9 cellular contexts compared by ENCODE assay signal in the genomic region with DNA sequence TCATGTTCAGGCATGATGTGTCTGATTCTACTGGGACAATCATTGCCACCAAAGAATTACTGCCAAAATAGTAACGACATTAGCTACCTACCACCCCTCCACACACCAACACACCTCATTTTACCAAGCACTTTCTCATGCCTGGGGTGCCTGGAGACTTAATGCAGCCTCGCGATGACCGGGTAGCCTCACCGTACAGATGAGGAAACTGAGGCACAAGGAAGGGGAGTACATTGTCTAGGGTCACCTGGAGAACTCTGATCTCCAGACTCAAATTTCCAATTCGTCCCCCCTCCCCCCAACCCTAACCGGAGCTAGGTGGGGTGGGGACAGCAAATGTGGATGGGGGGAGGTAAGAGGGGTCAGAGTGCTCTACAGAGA. TPM values are rescaled to one million over a fixed set of nuclear protein-coding genes. Genes with fewer than 3 reads are reported as not detected.
DNase-seq lines count a peak whose midpoint lies in the region; ATAC-seq and TF ChIP-seq lines count a peak whose summit lies in the region.
"Had no signal": no experiment of that assay in that cellular context is flagged by ENCODE, and none has a peak within 500 bp of the region (broad histone marks: within the 10 kb centered on the region; RNA-seq: fewer than 3 reads in every experiment).

No MANE protein-coding gene starts in this region.

- DNase-seq in activated CD4-positive, alpha-beta memory T cell treated with anti-CD3 and anti-CD28 coated beads for 36 hours: no peak
- DNase-seq in neural crest cell (ENCODE audit: low read depth, low spot score) (no peak), thyroid gland (no peak), NCI-H2171 treated with DMSO at 0.1 percent for 48 hours (lab: John Stamatoyannopoulos, UW) (no peak), globus pallidus (ENCODE audit: low spot score) (no peak)
- DNase-seq in effector CD4-positive, alpha-beta T cell: no peak

- peak overlapping the region; percentile 51 for H3K4me3 Mint-ChIP-seq in activated CD4-positive, alpha-beta memory T cell treated with anti-CD3 and anti-CD28 coated beads for 36 hours
- H3K4me3 Mint-ChIP-seq in neural crest cell: peak overlapping the region; percentile 89

- intact Hi-C loops in activated CD4-positive, alpha-beta memory T cell treated with anti-CD3 and anti-CD28 coated beads for 36 hours (cut with micrococcal nuclease): loop anchor here (1.0 to 5.0 kb wide), 7 partner anchors 23 to 187 kb away; a partner anchor contains a TSS
- intact Hi-C loops in thyroid gland (cut with DNase I): loop anchor here (10.0 kb wide), 1 partner anchor 67 kb away; no protein-coding TSS in a partner anchor

- H3K27me3 ChIP-seq in thyroid gland: no peaks in the 10 kb centered on the region

- H3K27ac Mint-ChIP-seq in activated CD4-positive, alpha-beta memory T cell treated with anti-CD3 and anti-CD28 coated beads for 36 hours: no peak overlapping the region
- H3K27ac Mint-ChIP-seq in neural crest cell (ENCODE audit: unreplicated experiment): no peak overlapping the region

- TF ChIP-seq CTCF in neural crest cell (conservative IDR thresholded peaks at IDR 0.05) (peak; percentile 44), thyroid gland (IDR thresholded peaks at IDR 0.05) (no peak)

- H3K4me1 ChIP-seq in thyroid gland: peaks cover 41 to 59% of the 10 kb centered on the region in 2 donors

- H3K27ac ChIP-seq in thyroid gland: peak overlapping the region in 1 of 3 donors; percentile 53

- WGBS in thyroid gland, 2 donors: 23 to 24% methylated on average over 7 of the region's 7 CpGs

- ATAC-seq in GM18907 (IDR thresholded peaks at IDR 0.05; ENCODE audit: unreplicated experiment) (peak; percentile 28), HG02763 (IDR thresholded peaks at IDR 0.05; ENCODE audit: unreplicated experiment) (peak; percentile 8)

- H3K36me3 Mint-ChIP-seq in activated CD4-positive, alpha-beta memory T cell treated with anti-CD3 and anti-CD28 coated beads for 36 hours: no peaks in the 10 kb centered on the region
- no peaks in the 10 kb centered on the region for H3K36me3 Mint-ChIP-seq in neural crest cell (ENCODE audit: low read depth)

- H3K9me3 Mint-ChIP-seq in activated CD4-positive, alpha-beta memory T cell treated with anti-CD3 and anti-CD28 coated beads for 36 hours: no peaks in the 10 kb centered on the region
- no peaks in the 10 kb centered on the region for H3K9me3 Mint-ChIP-seq in neural crest cell

- peaks cover 39% of the 10 kb centered on the region for H3K27me3 Mint-ChIP-seq in activated CD4-positive, alpha-beta memory T cell treated with anti-CD3 and anti-CD28 coated beads for 36 hours
- H3K27me3 Mint-ChIP-seq in neural crest cell (ENCODE audit: low read depth): peaks cover 89% of the 10 kb centered on the region

- POLR2A ChIA-PET in activated CD4-positive, alpha-beta memory T cell treated with anti-CD3 and anti-CD28 coated beads for 36 hours (lab: Charles Lee): interaction anchor here (1.1 to 1.2 kb wide), 2 partner anchors 26 to 244 kb away, joined by 3 read pairs; no protein-coding TSS in a partner anchor

- CTCF ChIA-PET in activated CD4-positive, alpha-beta memory T cell treated with anti-CD3 and anti-CD28 coated beads for 36 hours (lab: Charles Lee): interaction anchor here (0.6 to 6.7 kb wide), 58 partner anchors 8 to 1066 kb away, joined by 3 to 185 read pairs (median 6); a partner anchor contains a TSS

- H3K9me3 ChIP-seq in thyroid gland: no peaks in the 10 kb centered on the region

- H3K4me1 Mint-ChIP-seq in activated CD4-positive, alpha-beta memory T cell treated with anti-CD3 and anti-CD28 coated beads for 36 hours (ENCODE audit: low read depth): peaks cover 25% of the 10 kb centered on the region
- H3K4me1 Mint-ChIP-seq in neural crest cell: peaks cover 29% of the 10 kb centered on the region

- TF ChIP-seq POLR2A in thyroid gland (IDR thresholded peaks at IDR 0.05): no peak

- no peak overlapping the region for H3K4me3 ChIP-seq in thyroid gland (replicated peaks in 1 of 3)

- no peaks in the 10 kb centered on the region for H3K36me3 ChIP-seq in thyroid gland

RNA-seq across cellular contexts. Expression of a gene that starts 2.7 kb away (rescaled TPM):
- total RNA-seq in activated CD4-positive, alpha-beta memory T cell treated with anti-CD3 and anti-CD28 coated beads for 36 hours: under 1 TPM; 0.36 to 0.51 TPM
- 2.4 and 3.4 TPM in 2 replicates for total RNA-seq in neural crest cell
- 10 to 100 TPM; 11.2 to 27.6 (median 17.1) TPM for total RNA-seq in thyroid gland
- total RNA-seq: bronchial epithelial cell had no signal

RNA-seq across cellular contexts. Expression of a gene that starts 30.7 kb away (rescaled TPM):
- 100 to 1,000 TPM; 170 to 186 TPM for total RNA-seq in activated CD4-positive, alpha-beta memory T cell treated with anti-CD3 and anti-CD28 coated beads for 36 hours
- total RNA-seq in neural crest cell: 52.9 and 53.7 TPM in 2 replicates
- 100 to 1,000 TPM; 124 to 321 (median 218) TPM for total RNA-seq in thyroid gland

RNA-seq across cellular contexts. Expression of a gene that starts 57.9 kb away (rescaled TPM):
- 10 to 100 TPM; 23.1 to 23.3 TPM for total RNA-seq in activated CD4-positive, alpha-beta memory T cell treated with anti-CD3 and anti-CD28 coated beads for 36 hours
- total RNA-seq in neural crest cell (4.5 and 4.7 TPM in 2 replicates), thyroid gland (10 to 100 TPM; 20.3 to 64.1 (median 28.8) TPM)
